ENCODE assay signal across 2 cellular contexts in the genomic region with DNA sequence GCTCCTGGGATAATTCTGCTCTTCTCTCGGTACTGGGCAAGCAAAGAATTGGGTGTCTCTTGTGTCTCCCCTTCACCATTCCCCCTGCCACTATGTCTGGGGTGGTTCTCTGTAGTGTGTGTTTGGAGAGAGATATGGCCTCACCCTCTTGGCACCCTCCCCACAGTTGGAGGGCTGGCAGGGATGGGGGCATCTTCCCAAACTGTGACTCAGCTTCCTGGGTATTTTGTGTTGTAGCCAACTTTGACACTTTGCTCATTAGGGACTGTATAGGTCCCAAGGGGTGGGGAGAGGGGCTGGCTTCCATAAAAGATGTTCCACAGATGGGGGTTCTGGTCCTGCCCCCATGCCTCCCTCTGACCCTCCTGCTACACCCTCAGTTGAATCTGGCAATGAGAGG.
TF ChIP-seq lines count a peak whose summit lies in the region.

No MANE protein-coding gene starts in this region.

TF ChIP-seq in HEK293, 187 proteins besides CTCF, POLR2A, EP300 and RAD21:
- no peak for TF ChIP-seq ZNF792 (tag by site-specific recombination; IDR thresholded peaks at IDR 0.05)
- TF ChIP-seq, protein P1, sequence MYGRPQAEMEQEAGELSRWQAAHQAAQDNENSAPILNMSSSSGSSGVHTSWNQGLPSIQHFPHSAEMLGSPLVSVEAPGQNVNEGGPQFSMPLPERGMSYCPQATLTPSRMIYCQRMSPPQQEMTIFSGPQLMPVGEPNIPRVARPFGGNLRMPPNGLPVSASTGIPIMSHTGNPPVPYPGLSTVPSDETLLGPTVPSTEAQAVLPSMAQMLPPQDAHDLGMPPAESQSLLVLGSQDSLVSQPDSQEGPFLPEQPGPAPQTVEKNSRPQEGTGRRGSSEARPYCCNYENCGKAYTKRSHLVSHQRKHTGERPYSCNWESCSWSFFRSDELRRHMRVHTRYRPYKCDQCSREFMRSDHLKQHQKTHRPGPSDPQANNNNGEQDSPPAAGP (tag by site-specific recombination; IDR thresholded peaks at IDR 0.05): peak; percentile 94
- TF ChIP-seq IKZF3 (tag by site-specific recombination; IDR thresholded peaks at IDR 0.05): no peak

TF ChIP-seq in GM12878, 131 proteins besides CTCF, POLR2A, EP300 and RAD21:
- TF ChIP-seq, protein P2, sequence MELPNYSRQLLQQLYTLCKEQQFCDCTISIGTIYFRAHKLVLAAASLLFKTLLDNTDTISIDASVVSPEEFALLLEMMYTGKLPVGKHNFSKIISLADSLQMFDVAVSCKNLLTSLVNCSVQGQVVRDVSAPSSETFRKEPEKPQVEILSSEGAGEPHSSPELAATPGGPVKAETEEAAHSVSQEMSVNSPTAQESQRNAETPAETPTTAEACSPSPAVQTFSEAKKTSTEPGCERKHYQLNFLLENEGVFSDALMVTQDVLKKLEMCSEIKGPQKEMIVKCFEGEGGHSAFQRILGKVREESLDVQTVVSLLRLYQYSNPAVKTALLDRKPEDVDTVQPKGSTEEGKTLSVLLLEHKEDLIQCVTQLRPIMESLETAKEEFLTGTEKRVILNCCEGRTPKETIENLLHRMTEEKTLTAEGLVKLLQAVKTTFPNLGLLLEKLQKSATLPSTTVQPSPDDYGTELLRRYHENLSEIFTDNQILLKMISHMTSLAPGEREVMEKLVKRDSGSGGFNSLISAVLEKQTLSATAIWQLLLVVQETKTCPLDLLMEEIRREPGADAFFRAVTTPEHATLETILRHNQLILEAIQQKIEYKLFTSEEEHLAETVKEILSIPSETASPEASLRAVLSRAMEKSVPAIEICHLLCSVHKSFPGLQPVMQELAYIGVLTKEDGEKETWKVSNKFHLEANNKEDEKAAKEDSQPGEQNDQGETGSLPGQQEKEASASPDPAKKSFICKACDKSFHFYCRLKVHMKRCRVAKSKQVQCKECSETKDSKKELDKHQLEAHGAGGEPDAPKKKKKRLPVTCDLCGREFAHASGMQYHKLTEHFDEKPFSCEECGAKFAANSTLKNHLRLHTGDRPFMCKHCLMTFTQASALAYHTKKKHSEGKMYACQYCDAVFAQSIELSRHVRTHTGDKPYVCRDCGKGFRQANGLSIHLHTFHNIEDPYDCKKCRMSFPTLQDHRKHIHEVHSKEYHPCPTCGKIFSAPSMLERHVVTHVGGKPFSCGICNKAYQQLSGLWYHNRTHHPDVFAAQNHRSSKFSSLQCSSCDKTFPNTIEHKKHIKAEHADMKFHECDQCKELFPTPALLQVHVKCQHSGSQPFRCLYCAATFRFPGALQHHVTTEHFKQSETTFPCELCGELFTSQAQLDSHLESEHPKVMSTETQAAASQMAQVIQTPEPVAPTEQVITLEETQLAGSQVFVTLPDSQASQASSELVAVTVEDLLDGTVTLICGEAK (IDR thresholded peaks at IDR 0.05; ENCODE audit: borderline replicate concordance): no peak
- TF ChIP-seq, protein P3, sequence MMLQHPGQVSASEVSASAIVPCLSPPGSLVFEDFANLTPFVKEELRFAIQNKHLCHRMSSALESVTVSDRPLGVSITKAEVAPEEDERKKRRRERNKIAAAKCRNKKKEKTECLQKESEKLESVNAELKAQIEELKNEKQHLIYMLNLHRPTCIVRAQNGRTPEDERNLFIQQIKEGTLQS (IDR thresholded peaks at IDR 0.05; ENCODE audit: borderline replicate concordance, extremely low read depth, low read depth, low read length): no peak
- TF ChIP-seq YBX1 (IDR thresholded peaks at IDR 0.05): no peak
- no peak for TF ChIP-seq STAT3 (IDR thresholded peaks at IDR 0.05; ENCODE audit: low read depth, low read length)
- TF ChIP-seq BMI1 (IDR thresholded peaks at IDR 0.05; ENCODE audit: borderline replicate concordance): no peak
- no peak for TF ChIP-seq ATF7 (IDR thresholded peaks at IDR 0.05; ENCODE audit: low read depth)
- TF ChIP-seq PAX5 (IDR thresholded peaks at IDR 0.05; ENCODE audit: borderline replicate concordance, low read depth, low read length): no peak
- no peak for TF ChIP-seq DPF2 (IDR thresholded peaks at IDR 0.05)
- TF ChIP-seq, protein P4, sequence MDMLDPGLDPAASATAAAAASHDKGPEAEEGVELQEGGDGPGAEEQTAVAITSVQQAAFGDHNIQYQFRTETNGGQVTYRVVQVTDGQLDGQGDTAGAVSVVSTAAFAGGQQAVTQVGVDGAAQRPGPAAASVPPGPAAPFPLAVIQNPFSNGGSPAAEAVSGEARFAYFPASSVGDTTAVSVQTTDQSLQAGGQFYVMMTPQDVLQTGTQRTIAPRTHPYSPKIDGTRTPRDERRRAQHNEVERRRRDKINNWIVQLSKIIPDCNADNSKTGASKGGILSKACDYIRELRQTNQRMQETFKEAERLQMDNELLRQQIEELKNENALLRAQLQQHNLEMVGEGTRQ (IDR thresholded peaks at IDR 0.05; ENCODE audit: borderline replicate concordance, low read depth, low read length): no peak
- no peak for TF ChIP-seq WRNIP1 (IDR thresholded peaks at IDR 0.05; ENCODE audit: borderline replicate concordance, low read depth, low read length)
- TF ChIP-seq ETV6 (conservative IDR thresholded peaks at IDR 0.05 in 1 of 2, IDR thresholded peaks at IDR 0.05 in 1 of 2; ENCODE audit: borderline replicate concordance in 1 of 2, low read depth in 1 of 2): no peak
- TF ChIP-seq CBX3 (IDR thresholded peaks at IDR 0.05; ENCODE audit: borderline replicate concordance, low read depth): no peak
- no peak for TF ChIP-seq MEF2B (IDR thresholded peaks at IDR 0.05; ENCODE audit: partially characterized antibody, poor library complexity, severe bottlenecking)
- no peak for TF ChIP-seq ZNF384 (IDR thresholded peaks at IDR 0.05; ENCODE audit: borderline replicate concordance, low read depth, low read length)
- no peak for TF ChIP-seq BACH1 (IDR thresholded peaks at IDR 0.05; ENCODE audit: borderline replicate concordance)
- no peak for TF ChIP-seq EZH2 (IDR thresholded peaks at IDR 0.05; ENCODE audit: borderline replicate concordance, control insufficient read depth, low read depth, low read length)
TF ChIP-seq in GM12878: peak in this region for 0.
